ENCODE assay signal across 13 cellular contexts in genomic region chr5:141778211-141778610, GRCh38.
DNase-seq lines count a peak whose midpoint lies in the region; TF ChIP-seq lines count a peak whose summit lies in the region.
"Had no signal": no experiment of that assay in that cellular context is flagged by ENCODE, and none has a peak within 500 bp of the region (broad histone marks: within the 10 kb centered on the region; RNA-seq: fewer than 3 reads in every experiment).

No MANE protein-coding gene starts in this region.

- H3K36me3 ChIP-seq in MG63, result no peaks in the 10 kb centered on the region
- no peaks in the 10 kb centered on the region for H3K36me3 ChIP-seq in neuronal stem cell (replicated peaks in 1 of 2; ENCODE audit: control insufficient read depth in 2 of 2, insufficient read depth in 2 of 2, low read length in 2 of 2)
- H3K36me3 ChIP-seq in suprapubic skin, result no peaks in the 10 kb centered on the region
- H3K36me3 ChIP-seq: sigmoid colon had no signal

- H3K4me3 ChIP-seq in MG63, result no peak overlapping the region
- no peak overlapping the region for H3K4me3 ChIP-seq in neuronal stem cell (ENCODE audit: low read length in 2 of 2)
- H3K4me3 ChIP-seq in suprapubic skin, result no peak overlapping the region
- H3K4me3 ChIP-seq: sigmoid colon had no signal

- H2AFZ ChIP-seq in neuronal stem cell (ENCODE audit: low read length), result no peak overlapping the region

- peak overlapping the region; percentile 55 for H3K27ac ChIP-seq in caudate nucleus (ENCODE audit: low read depth, low read length)
- H3K27ac ChIP-seq in neuronal stem cell (replicated peaks; ENCODE audit: low read length), result no peak overlapping the region
- H3K27ac ChIP-seq in suprapubic skin, result no peak overlapping the region
- H3K27ac ChIP-seq: sigmoid colon had no signal

- no peak for TF ChIP-seq EP300 in suprapubic skin (IDR thresholded peaks at IDR 0.05)

- in situ Hi-C loops in GM13977 (cut with MboI; ENCODE audit: low pct_unique_long_range_greater_than_20kb, low sequenced_read_pairs, unreplicated experiment), result no loop called here

- peaks cover 7 to 11% of the 10 kb centered on the region in 2 donors for H3K4me1 ChIP-seq in neuronal stem cell (ENCODE audit: control insufficient read depth in 2 of 2, insufficient read depth in 1 of 2, low read depth in 1 of 2, low read length in 2 of 2)
- no peaks in the 10 kb centered on the region for H3K4me1 ChIP-seq in suprapubic skin

- H3K4ac ChIP-seq in neuronal stem cell (ENCODE audit: low read length), result no peak overlapping the region

- WGBS in neuronal stem cell (ENCODE audit: extremely low coverage in 2 of 2, insufficient read length in 2 of 2, insufficient replicate concordance in 1 of 2), 2 donors, result no CpG with 5 or more reads among the region's 11 CpGs
- WGBS in suprapubic skin, result 28% methylated on average over 11 of the region's 11 CpGs

- no peak overlapping the region for H3K9ac ChIP-seq in neuronal stem cell (ENCODE audit: low read depth, low read length, poor library complexity)

- H3K27me3 ChIP-seq in MG63 (no peaks in the 10 kb centered on the region), neuronal stem cell (ENCODE audit: control insufficient read depth in 3 of 3, insufficient read depth in 3 of 3, low read depth in 1 of 3, low read length in 3 of 3) (peaks cover 0 to 16% (median 0%) of the 10 kb centered on the region in 3 experiments), suprapubic skin (no peaks in the 10 kb centered on the region)
- H3K27me3 ChIP-seq: sigmoid colon had no signal

- no peak overlapping the region for H3K14ac ChIP-seq in neuronal stem cell (ENCODE audit: low read length)

- no peak for TF ChIP-seq POLR2A in suprapubic skin (IDR thresholded peaks at IDR 0.05)

- H2BK120ac ChIP-seq in neuronal stem cell (ENCODE audit: low read depth, low read length), result no peak overlapping the region

- H2BK12ac ChIP-seq in neuronal stem cell (ENCODE audit: low read length), result no peak overlapping the region

- H3K9me3 ChIP-seq in MG63 (no peaks in the 10 kb centered on the region), neuronal stem cell (replicated peaks in 1 of 2; ENCODE audit: control insufficient read depth in 2 of 2, insufficient read depth in 1 of 2, low read depth in 1 of 2, low read length in 2 of 2) (no peaks in the 10 kb centered on the region), suprapubic skin (no peaks in the 10 kb centered on the region)
- H3K9me3 ChIP-seq: sigmoid colon had no signal

- no peak overlapping the region for H2BK5ac ChIP-seq in neuronal stem cell (ENCODE audit: low read length)

- no peaks in the 10 kb centered on the region for H3K79me1 ChIP-seq in neuronal stem cell (ENCODE audit: low read depth, low read length)

- peak overlapping the region; percentile 4 for H3K18ac ChIP-seq in neuronal stem cell (ENCODE audit: low read length)

- H2AK5ac ChIP-seq in neuronal stem cell (ENCODE audit: low read depth, low read length), result no peak overlapping the region

- no peak overlapping the region for H2BK15ac ChIP-seq in neuronal stem cell (ENCODE audit: low read length)

- no peak overlapping the region for H3K4me2 ChIP-seq in neuronal stem cell (ENCODE audit: insufficient read depth, low read length, poor library complexity, severe bottlenecking)

- no peak overlapping the region for H4K91ac ChIP-seq in neuronal stem cell (ENCODE audit: low read depth, low read length, poor library complexity)

- H4K8ac ChIP-seq in neuronal stem cell (ENCODE audit: low read depth, low read length), result no peak overlapping the region

- DNase-seq in D341Med (ENCODE audit: low spot score) (peak; percentile 74), MG63 (peak; percentile 81), caudate nucleus (lab: John Stamatoyannopoulos, UW) (peak in 18 of 61 donors; percentile 3 to 72 (median 30)), neuronal stem cell (ENCODE audit: low spot score) (no peak), GM13977 (ENCODE audit: low spot score) (no peak), suprapubic skin (ENCODE audit: low spot score in 2 of 2) (no peak), NCI-H526 (lab: John Stamatoyannopoulos, UW) (no peak)
- no peak for DNase-seq in activated CD8-positive, alpha-beta memory T cell treated with anti-CD3 and anti-CD28 coated beads for 24 hours
- DNase-seq: GF-D8, left ventricle myocardium superior, NCI-H2029, sigmoid colon, T1000 had no signal

- no peak overlapping the region for H3K23ac ChIP-seq in neuronal stem cell (ENCODE audit: low read depth, low read length, poor library complexity)

- TF ChIP-seq CTCF in GM13977 (IDR thresholded peaks at IDR 0.05; ENCODE audit: extremely low read depth, insufficient read depth, missing control alignments) (no peak), suprapubic skin (IDR thresholded peaks at IDR 0.05) (no peak)

Comparison
In these comparisons a context has a peak if more than half of its experiments do, and no peak if none do; other contexts are left out.
1. DNase-seq: peak in D341Med (single experiment) and MG63 (single experiment); none in neuronal stem cell (single experiment), activated CD8-positive, alpha-beta memory T cell treated with anti-CD3 and anti-CD28 coated beads for 24 hours (single experiment), GM13977 (single experiment), suprapubic skin (0 of 2) and NCI-H526 (0 of 2).